ENCODE assay signal across 8 cellular contexts in the genomic region with DNA sequence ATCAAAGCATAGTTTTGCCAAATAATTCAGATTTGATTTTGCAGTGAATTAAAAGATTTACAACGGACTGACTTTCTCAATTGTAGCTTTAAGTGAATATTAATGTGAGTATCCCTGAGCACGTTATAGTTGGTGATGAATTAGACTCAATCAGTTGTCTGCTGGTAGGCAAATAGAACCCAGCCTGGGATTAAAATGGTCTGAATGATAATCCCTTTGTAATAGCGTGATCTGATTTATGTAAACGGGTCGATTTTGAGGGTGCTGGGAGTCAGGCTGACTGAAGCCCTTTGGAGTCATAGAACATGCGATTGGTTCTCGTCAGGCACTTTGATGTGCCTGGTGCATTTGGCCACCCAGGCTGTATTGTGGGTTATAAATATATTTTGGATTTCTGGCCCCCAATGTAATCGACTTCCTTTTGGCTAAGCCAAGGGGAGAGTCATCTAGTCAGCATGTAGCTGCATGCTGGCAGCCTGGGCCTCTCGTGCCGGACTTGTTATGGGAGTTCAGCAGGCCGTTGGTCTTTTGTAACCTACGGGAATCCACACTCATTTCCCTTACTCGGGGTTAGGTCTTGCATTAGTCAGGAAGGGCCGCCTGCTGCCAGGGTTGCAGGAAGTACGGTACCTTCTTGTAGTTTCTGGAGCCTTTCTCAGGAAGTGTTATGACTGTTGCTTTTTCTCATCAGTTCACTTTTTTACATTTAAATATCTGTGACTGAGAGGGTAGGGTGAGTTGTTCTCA. TPM values are rescaled to one million over a fixed set of nuclear protein-coding genes. Genes with fewer than 3 reads are reported as not detected.
A peak's percentile ranks its signal among the peaks of the same experiment; 100 is the strongest.
DNase-seq lines count a peak whose midpoint lies in the region; ATAC-seq and TF ChIP-seq lines count a peak whose summit lies in the region.

No MANE protein-coding gene starts in this region.

- peak; percentile 29 for ATAC-seq in HG02759 (IDR thresholded peaks at IDR 0.05; ENCODE audit: unreplicated experiment)
- no peak for ATAC-seq in GM21447 (IDR thresholded peaks at IDR 0.05; ENCODE audit: unreplicated experiment)

- H3K4me1 ChIP-seq in BLaER1: peaks cover 96% of the 10 kb centered on the region
- H3K4me1 ChIP-seq in muscle layer of duodenum (ENCODE audit: control insufficient read depth in 1 of 2, insufficient read depth in 2 of 2, low read length in 2 of 2): peaks cover 16 to 20% of the 10 kb centered on the region in 2 donors
- H3K4me1 ChIP-seq in suprapubic skin: peaks cover 85% of the 10 kb centered on the region

- H3K4me3 ChIP-seq in BLaER1 (no peak overlapping the region), dorsolateral prefrontal cortex (no peak overlapping the region), muscle layer of duodenum (ENCODE audit: low read depth in 1 of 2, low read length in 2 of 2) (no peak overlapping the region), suprapubic skin (no peak overlapping the region)

- H3K27me3 ChIP-seq in BLaER1 (no peaks in the 10 kb centered on the region), dorsolateral prefrontal cortex (no peaks in the 10 kb centered on the region), muscle layer of duodenum (ENCODE audit: low read depth, low read length) (no peaks in the 10 kb centered on the region), suprapubic skin (no peaks in the 10 kb centered on the region)

- peak; percentile 39 for TF ChIP-seq EP300 in suprapubic skin (IDR thresholded peaks at IDR 0.05)

- peaks cover 15% of the 10 kb centered on the region for H3K36me3 ChIP-seq in BLaER1
- H3K36me3 ChIP-seq in muscle layer of duodenum (ENCODE audit: control insufficient read depth in 1 of 2, insufficient read depth in 2 of 2, low read length in 2 of 2): peaks cover 0 to 7% of the 10 kb centered on the region in 2 donors
- H3K36me3 ChIP-seq in suprapubic skin: no peaks in the 10 kb centered on the region

- no peak for TF ChIP-seq POLR2A in suprapubic skin (IDR thresholded peaks at IDR 0.05)

- TF ChIP-seq CTCF in dorsolateral prefrontal cortex (IDR thresholded peaks at IDR 0.05 in 54 of 56, conservative IDR thresholded peaks at IDR 0.05 in 2 of 56; ENCODE audit: low read depth in 1 of 56, partially characterized antibody in 56 of 56) (no peak), suprapubic skin (IDR thresholded peaks at IDR 0.05) (no peak)

- 31% methylated on average over 15 of the region's 15 CpGs for WGBS in suprapubic skin

- H4K20me1 ChIP-seq in BLaER1: peaks cover 100% of the 10 kb centered on the region

- H3K9me3 ChIP-seq in BLaER1 (no peaks in the 10 kb centered on the region), muscle layer of duodenum (ENCODE audit: control insufficient read depth in 1 of 2, low read length in 2 of 2) (no peaks in the 10 kb centered on the region), suprapubic skin (no peaks in the 10 kb centered on the region)

- peak overlapping the region; percentile 64 for H3K9ac ChIP-seq in BLaER1

- H3K4me2 ChIP-seq in BLaER1: peak overlapping the region; percentile 86

- peak; percentile 70 for DNase-seq in UCSD-AML1 (lab: John Stamatoyannopoulos, UW; ENCODE audit: unreplicated experiment)
- DNase-seq in dorsolateral prefrontal cortex: peak in 4 of 10 donors; percentile 23 to 61 (median 48)
- peak in 1 of 2 donors; percentile 88 for DNase-seq in suprapubic skin (ENCODE audit: low spot score in 2 of 2)
- no peak for DNase-seq in NCI-H2029 (lab: John Stamatoyannopoulos, UW)

- peak overlapping the region; percentile 76 for H3K27ac ChIP-seq in BLaER1
- peak overlapping the region in 51 of 59 donors; percentile 31 to 94 (median 74) for H3K27ac ChIP-seq in dorsolateral prefrontal cortex
- peak overlapping the region; percentile 85 for H3K27ac ChIP-seq in muscle layer of duodenum (ENCODE audit: low read length)
- peak overlapping the region; percentile 63 for H3K27ac ChIP-seq in suprapubic skin

- intact Hi-C loops in dorsolateral prefrontal cortex (cut with DNase I): no loop called here

RNA-seq across cellular contexts. Expression of a gene that starts 5.4 kb away (rescaled TPM):
- total RNA-seq in dorsolateral prefrontal cortex: 10 to 100 TPM; 40.3 to 89.2 (median 57.6) TPM
- 10 to 100 TPM; 23.9 to 51.7 (median 34.2) TPM for total RNA-seq in suprapubic skin

RNA-seq across cellular contexts. Expression of a gene that starts 24.0 kb away (rescaled TPM):
- 100 to 1,000 TPM in 6 of 120 experiments, 10 to 100 TPM in 80, 1 to 10 TPM in 34; 1.7 to 175 (median 17.1) TPM for total RNA-seq in dorsolateral prefrontal cortex
- total RNA-seq in suprapubic skin: 100 to 1,000 TPM in 1 of 4 donors, 10 to 100 TPM in 3; 33.2 to 264 (median 60.9) TPM
